ENCODE assay signal across 7 cellular contexts in genomic region chr19:45251452-45252354, GRCh38. TPM values are rescaled to one million over a fixed set of nuclear protein-coding genes. Genes with fewer than 3 reads are reported as not detected.
DNase-seq lines count a peak whose midpoint lies in the region; ATAC-seq and TF ChIP-seq lines count a peak whose summit lies in the region.

No MANE protein-coding gene starts in this region.

- H3K36me3 ChIP-seq in esophagus muscularis mucosa: peaks cover 0 to 5% (median 0%) of the 10 kb centered on the region in 4 donors
- peaks cover 6% of the 10 kb centered on the region for H3K36me3 ChIP-seq in neuron (ENCODE audit: insufficient read depth, low read length)

- TF ChIP-seq CTCF in GM20000 (IDR thresholded peaks at IDR 0.05; ENCODE audit: extremely low read depth, missing control alignments) (no peak), esophagus muscularis mucosa (IDR thresholded peaks at IDR 0.05) (no peak)

- DNase-seq in GM20000 (ENCODE audit: low spot score): peak; percentile 77
- DNase-seq in UCSD-AML1 (lab: John Stamatoyannopoulos, UW; ENCODE audit: unreplicated experiment): peak; percentile 41
- no peak for DNase-seq in esophagus muscularis mucosa (ENCODE audit: extremely low spot score)
- DNase-seq in inferior parietal cortex (ENCODE audit: extremely low spot score): no peak

- TF ChIP-seq POLR2A in esophagus muscularis mucosa (IDR thresholded peaks at IDR 0.05; ENCODE audit: low read depth): no peak

- H3K27ac ChIP-seq in esophagus muscularis mucosa (replicated peaks in 1 of 4): peak overlapping the region; percentile 80 to 86 (median 83)

- TF ChIP-seq EP300 in esophagus muscularis mucosa (IDR thresholded peaks at IDR 0.05): no peak

- intact Hi-C loops in esophagus muscularis mucosa (cut with DNase I): loop anchor here (5.0 kb wide), 2 partner anchors 86 to 349 kb away; no protein-coding TSS in a partner anchor

- H3K9me3 ChIP-seq in esophagus muscularis mucosa (no peaks in the 10 kb centered on the region), neuron (ENCODE audit: low read length) (no peaks in the 10 kb centered on the region)

- no peaks in the 10 kb centered on the region for H3K27me3 ChIP-seq in esophagus muscularis mucosa
- no peaks in the 10 kb centered on the region for H3K27me3 ChIP-seq in neuron (ENCODE audit: insufficient read depth, low read length)

- WGBS in esophagus muscularis mucosa: 3% methylated on average over 26 of the region's 57 CpGs

- peaks cover 31 to 64% (median 54%) of the 10 kb centered on the region in 4 donors for H3K4me1 ChIP-seq in esophagus muscularis mucosa
- peaks cover 13% of the 10 kb centered on the region for H3K4me1 ChIP-seq in neuron (ENCODE audit: insufficient read depth, low read length)

- ATAC-seq in HG03159 (IDR thresholded peaks at IDR 0.05; ENCODE audit: unreplicated experiment): no peak
- no peak for ATAC-seq in HG03571 (IDR thresholded peaks at IDR 0.05; ENCODE audit: unreplicated experiment)

- H3K4me3 ChIP-seq in esophagus muscularis mucosa (peak overlapping the region; percentile 94 to 99 (median 98)), neuron (ENCODE audit: low read length) (peak overlapping the region; percentile 79)

- no peak overlapping the region for H2AFZ ChIP-seq in neuron (ENCODE audit: low read depth, low read length)

RNA-seq across cellular contexts. Expression of gene MARK4, which starts 0.6 kb away (rescaled TPM):
- 10 to 100 TPM; 17.4 to 36.9 (median 27.5) TPM for total RNA-seq in esophagus muscularis mucosa

RNA-seq across cellular contexts. Expression of gene EXOC3L2, which starts 6.5 kb away (rescaled TPM):
- 1 to 10 TPM in 3 of 4 donors, under 1 TPM in 1; 0.42 to 3.6 (median 2.5) TPM for total RNA-seq in esophagus muscularis mucosa

Comparison
In these comparisons a context has a peak if more than half of its experiments do, and no peak if none do; other contexts are left out.
1. DNase-seq: peak in GM20000 (single experiment) and UCSD-AML1 (single experiment); none in esophagus muscularis mucosa (single experiment) and inferior parietal cortex (single experiment).